In genomic region chr10:115844592-115844991, GRCh38 we compare ENCODE assay signal across 23 cellular contexts.
A peak's percentile ranks its signal among the peaks of the same experiment; 100 is the strongest.
DNase-seq lines count a peak whose midpoint lies in the region; TF ChIP-seq lines count a peak whose summit lies in the region.
"Had no signal": no experiment of that assay in that cellular context is flagged by ENCODE, and none has a peak within 500 bp of the region (broad histone marks: within the 10 kb centered on the region; RNA-seq: fewer than 3 reads in every experiment).

No MANE protein-coding gene starts in this region.

- no peaks in the 10 kb centered on the region for H3K4me1 ChIP-seq in HAP-1
- H3K4me1 ChIP-seq in neural progenitor cell, result no peaks in the 10 kb centered on the region
- no peaks in the 10 kb centered on the region for H3K4me1 ChIP-seq in CD8-positive, alpha-beta memory T cell (ENCODE audit: insufficient read depth, low read length)
- H3K4me1 ChIP-seq in tibial nerve, result peaks cover 0 to 4% (median 0%) of the 10 kb centered on the region in 4 donors
- H3K4me1 ChIP-seq: esophagus squamous epithelium, right lobe of liver, SJSA1 had no signal

- no peaks in the 10 kb centered on the region for H3K4me1 Mint-ChIP-seq in neural progenitor cell
- H3K4me1 Mint-ChIP-seq in CD8-positive, alpha-beta memory T cell, result no peaks in the 10 kb centered on the region
- H3K4me1 Mint-ChIP-seq: activated T-helper 17 cell treated with anti-CD3 and anti-CD28 coated beads, Interleukin-2, amount 50 U/mL, for 72 hours had no signal

- H3K36me3 ChIP-seq in HAP-1 (replicated peaks) (no peaks in the 10 kb centered on the region), neural progenitor cell (no peaks in the 10 kb centered on the region), tibial nerve (no peaks in the 10 kb centered on the region)
- H3K36me3 ChIP-seq in CD8-positive, alpha-beta memory T cell (ENCODE audit: insufficient read depth, low read length), result no peaks in the 10 kb centered on the region
- H3K36me3 ChIP-seq: esophagus squamous epithelium, right lobe of liver, SJSA1 had no signal

- H3F3A ChIP-seq in neural progenitor cell (ENCODE audit: low read depth), result no peaks in the 10 kb centered on the region

- CTCF ChIA-PET in CD8-positive, alpha-beta memory T cell (lab: Charles Lee), result no interaction called here

- no peaks in the 10 kb centered on the region for H3K79me2 ChIP-seq in neural progenitor cell (ENCODE audit: low read depth)

- no peaks in the 10 kb centered on the region for H4K20me1 ChIP-seq in neural progenitor cell (ENCODE audit: low read depth)

- no peaks in the 10 kb centered on the region for H3K9me3 ChIP-seq in HAP-1
- no peaks in the 10 kb centered on the region for H3K9me3 ChIP-seq in neural progenitor cell (ENCODE audit: low read depth)
- no peaks in the 10 kb centered on the region for H3K9me3 ChIP-seq in CD8-positive, alpha-beta memory T cell (ENCODE audit: low read length)
- H3K9me3 ChIP-seq in tibial nerve, result no peaks in the 10 kb centered on the region
- H3K9me3 ChIP-seq: esophagus squamous epithelium, mucosa of descending colon, right lobe of liver, SJSA1 had no signal

- H3K27ac Mint-ChIP-seq in neural progenitor cell, result no peak overlapping the region
- no peak overlapping the region for H3K27ac Mint-ChIP-seq in CD8-positive, alpha-beta memory T cell
- H3K27ac Mint-ChIP-seq: activated T-helper 17 cell treated with anti-CD3 and anti-CD28 coated beads, Interleukin-2, amount 50 U/mL, for 72 hours; type B pancreatic cell had no signal

- TF ChIP-seq EP300 in tibial nerve (IDR thresholded peaks at IDR 0.05), result no peak

- no peaks in the 10 kb centered on the region for H3K9me3 Mint-ChIP-seq in neural progenitor cell
- H3K9me3 Mint-ChIP-seq in CD8-positive, alpha-beta memory T cell, result peaks cover 0 to 12% (median 3%) of the 10 kb centered on the region in 5 donors
- H3K9me3 Mint-ChIP-seq: activated T-helper 17 cell treated with anti-CD3 and anti-CD28 coated beads, Interleukin-2, amount 50 U/mL, for 72 hours; type B pancreatic cell had no signal

- no peaks in the 10 kb centered on the region for H3K27me3 Mint-ChIP-seq in neural progenitor cell (ENCODE audit: insufficient read depth, low read depth)
- H3K27me3 Mint-ChIP-seq in CD8-positive, alpha-beta memory T cell, result no peaks in the 10 kb centered on the region
- H3K27me3 Mint-ChIP-seq: activated T-helper 17 cell treated with anti-CD3 and anti-CD28 coated beads, Interleukin-2, amount 50 U/mL, for 72 hours; type B pancreatic cell had no signal

- in situ Hi-C loops in HAP-1 (cut with MboI; ENCODE audit: low sequenced_read_pairs), result no loop called here

- TF ChIP-seq CTCF in choroid plexus epithelial cell (conservative IDR thresholded peaks at IDR 0.05; ENCODE audit: low read depth, low read length), result no peak
- no peak for TF ChIP-seq CTCF in neural progenitor cell (IDR thresholded peaks at IDR 0.05)
- TF ChIP-seq CTCF in tibial nerve (IDR thresholded peaks at IDR 0.05), result no peak

- 31 to 37% methylated on average over 3 of the region's 3 CpGs for WGBS in tibial nerve, 2 donors

- H3K9ac ChIP-seq in neural progenitor cell, result no peak overlapping the region
- H3K9ac ChIP-seq: GM23248 had no signal

- H3K27me3 ChIP-seq in HAP-1 (ENCODE audit: low read depth), result peaks cover 8% of the 10 kb centered on the region; the same call in 1 of the 2 replicates
- H3K27me3 ChIP-seq in neural progenitor cell, result no peaks in the 10 kb centered on the region
- H3K27me3 ChIP-seq in CD8-positive, alpha-beta memory T cell (ENCODE audit: insufficient read depth, low read length, poor library complexity, severe bottlenecking), result no peaks in the 10 kb centered on the region
- no peaks in the 10 kb centered on the region for H3K27me3 ChIP-seq in tibial nerve
- H3K27me3 ChIP-seq: esophagus squamous epithelium, right lobe of liver, SJSA1 had no signal

- no peaks in the 10 kb centered on the region for H3K36me3 Mint-ChIP-seq in neural progenitor cell
- no peaks in the 10 kb centered on the region for H3K36me3 Mint-ChIP-seq in CD8-positive, alpha-beta memory T cell
- H3K36me3 Mint-ChIP-seq: type B pancreatic cell had no signal

- POLR2A ChIA-PET in CD8-positive, alpha-beta memory T cell (lab: Charles Lee), result no interaction called here

- H3K4me3 Mint-ChIP-seq in neural progenitor cell, result no peak overlapping the region
- no peak overlapping the region for H3K4me3 Mint-ChIP-seq in CD8-positive, alpha-beta memory T cell
- H3K4me3 Mint-ChIP-seq: activated T-helper 17 cell treated with anti-CD3 and anti-CD28 coated beads, Interleukin-2, amount 50 U/mL, for 72 hours; type B pancreatic cell had no signal

- peak; percentile 8 for DNase-seq in AG08395 (ENCODE audit: low spot score)
- peak; percentile 11 for DNase-seq in HuH-7.5 (ENCODE audit: low spot score)
- peak; percentile 54 for DNase-seq in choroid plexus epithelial cell (ENCODE audit: low read depth)
- DNase-seq in iris pigment epithelial cell (ENCODE audit: low read depth), result peak; percentile 69
- no peak for DNase-seq in HAP-1 (ENCODE audit: low spot score in 2 of 2)
- no peak for DNase-seq in neural progenitor cell (ENCODE audit: low spot score)
- DNase-seq in CD8-positive, alpha-beta memory T cell, result no peak
- no peak for DNase-seq in tibial nerve (ENCODE audit: low spot score in 2 of 2)
- DNase-seq: central memory CD4-positive, alpha-beta T cell; DND-41; effector CD4-positive, alpha-beta T cell; esophagus squamous epithelium; GM23248; left colon; mucosa of descending colon; NCI-H1694 treated with DMSO at 0.1 percent for 48 hours; NCI-H524 treated with DMSO at 0.1 percent for 48 hours; right lobe of liver; stimulated activated naive CD8-positive, alpha-beta T cell treated with anti-CD3 and anti-CD28 coated beads, Interleukin-15, Interleukin-2, amounts not matched to agents 100 U/mL and 50 U/mL, for 24 hours; T1000 had no signal

- no peak overlapping the region for H3K4me2 ChIP-seq in neural progenitor cell

- H3K4me3 ChIP-seq in choroid plexus epithelial cell (ENCODE audit: low read depth, low read length), result no peak overlapping the region
- no peak overlapping the region for H3K4me3 ChIP-seq in HAP-1
- H3K4me3 ChIP-seq in neural progenitor cell, result no peak overlapping the region
- H3K4me3 ChIP-seq in CD8-positive, alpha-beta memory T cell (ENCODE audit: low read length), result no peak overlapping the region
- no peak overlapping the region for H3K4me3 ChIP-seq in tibial nerve
- H3K4me3 ChIP-seq: esophagus squamous epithelium, GM23248, mucosa of descending colon, right lobe of liver, SJSA1 had no signal

- no peak for TF ChIP-seq POLR2A in tibial nerve (IDR thresholded peaks at IDR 0.05)

- no peak overlapping the region for H3K27ac ChIP-seq in neural progenitor cell
- H3K27ac ChIP-seq in CD8-positive, alpha-beta memory T cell (ENCODE audit: low read depth, low read length), result no peak overlapping the region
- no peak overlapping the region for H3K27ac ChIP-seq in tibial nerve
- H3K27ac ChIP-seq: esophagus squamous epithelium, GM23248, right lobe of liver, SJSA1 had no signal

- H2AFZ ChIP-seq in neural progenitor cell (replicated peaks), result no peak overlapping the region
- H2AFZ ChIP-seq: GM23248 had no signal

Comparison
In these comparisons a context has a peak if more than half of its experiments do, and no peak if none do; other contexts are left out.
1. DNase-seq: peak in AG08395 (single experiment), HuH-7.5 (single experiment), choroid plexus epithelial cell (single experiment) and iris pigment epithelial cell (single experiment); none in HAP-1 (0 of 2), neural progenitor cell (single experiment), CD8-positive, alpha-beta memory T cell (0 of 5) and tibial nerve (0 of 2).